In the genomic region with DNA sequence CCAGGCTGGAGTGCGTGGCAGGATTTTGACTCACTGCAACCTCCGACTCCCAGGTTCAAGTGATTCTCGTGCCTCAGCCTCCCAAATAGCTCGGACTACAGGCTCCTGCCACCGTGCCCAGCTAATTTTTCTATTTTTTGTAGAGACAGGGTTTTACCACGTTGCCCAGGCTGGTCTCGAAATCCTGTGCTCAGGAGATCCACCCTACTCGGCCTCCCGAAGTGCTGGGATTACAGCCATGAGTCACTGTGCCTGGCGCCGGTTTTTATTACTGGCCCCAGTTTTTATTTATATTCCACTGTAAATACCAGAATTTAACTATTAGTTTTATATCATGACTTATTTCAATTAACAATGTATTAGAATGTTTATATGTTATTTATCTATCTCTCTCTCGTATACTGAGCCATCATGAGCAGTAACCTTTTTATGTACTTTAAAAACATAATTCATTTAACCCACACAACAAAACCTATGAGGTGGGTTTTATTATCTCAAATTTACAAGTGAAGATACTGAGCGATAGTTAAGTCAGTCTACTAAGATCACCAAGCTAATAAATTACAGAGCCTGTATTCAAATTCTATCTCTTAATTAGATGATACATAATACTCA, we compare ENCODE assay signal across 21 cellular contexts. TPM values are rescaled to one million over a fixed set of nuclear protein-coding genes. Genes with fewer than 3 reads are reported as not detected.
DNase-seq lines count a peak whose midpoint lies in the region; ATAC-seq, FAIRE-seq and TF ChIP-seq lines count a peak whose summit lies in the region.
"Had no signal": no experiment of that assay in that cellular context is flagged by ENCODE, and none has a peak within 500 bp of the region (broad histone marks: within the 10 kb centered on the region; RNA-seq: fewer than 3 reads in every experiment).

No MANE protein-coding gene starts in this region.

- BruUV-seq in HCT116 (replicated peaks; lab: Mats Ljungman, UMichigan) = no TSS peak

- peaks cover 15% of the 10 kb centered on the region for H3K4me1 ChIP-seq in ACC112 (ENCODE audit: control insufficient read depth, insufficient read depth, low read length, unreplicated experiment)
- H3K4me1 ChIP-seq in HCT116 (ENCODE audit: control insufficient read depth in 1 of 2, insufficient read depth in 2 of 2, low read length in 2 of 2) = peaks cover 63 to 67% of the 10 kb centered on the region in 2 experiments
- H3K4me1 ChIP-seq in kidney (ENCODE audit: control insufficient read depth in 1 of 2, insufficient read depth in 1 of 2, low read depth in 1 of 2, low read length in 2 of 2) = no peaks in the 10 kb centered on the region
- H3K4me1 ChIP-seq: testis had no signal

- peak overlapping the region; percentile 85 for H3K27ac Mint-ChIP-seq in progenitor cell of endocrine pancreas
- no peak overlapping the region for H3K27ac Mint-ChIP-seq in stimulated activated effector memory CD8-positive, alpha-beta T cell treated with anti-CD3 and anti-CD28 coated beads, Interleukin-12 subunit alpha, Interleukin-12 subunit beta, amount 100 ng/mL, for 72 hours
- H3K27ac Mint-ChIP-seq: activated CD4-positive, alpha-beta T cell treated with anti-CD3 and anti-CD28 coated beads for 36 hours; activated naive CD4-positive, alpha-beta T cell treated with anti-CD3 and anti-CD28 coated beads, Interleukin-2, amount 50 U/mL, for 72 hours; B cell had no signal

- H3K27me3 Mint-ChIP-seq in progenitor cell of endocrine pancreas = no peaks in the 10 kb centered on the region
- H3K27me3 Mint-ChIP-seq: activated CD4-positive, alpha-beta T cell treated with anti-CD3 and anti-CD28 coated beads for 36 hours; B cell; naive thymus-derived CD8-positive, alpha-beta T cell had no signal

- H3K27me3 ChIP-seq in ACC112 (ENCODE audit: insufficient read depth, low read length) = no peaks in the 10 kb centered on the region
- H3K27me3 ChIP-seq in HCT116 (ENCODE audit: insufficient read depth, low read length) = no peaks in the 10 kb centered on the region
- H3K27me3 ChIP-seq in dorsolateral prefrontal cortex = no peaks in the 10 kb centered on the region
- H3K27me3 ChIP-seq: left lung, testis had no signal

- H3K27ac ChIP-seq in ACC112 (ENCODE audit: low read depth, low read length) = peak overlapping the region; percentile 27; the same call in 1 of the 2 replicates
- H3K27ac ChIP-seq in HCT116 (ENCODE audit: low read depth, low read length) = peak overlapping the region; percentile 73
- no peak overlapping the region for H3K27ac ChIP-seq in kidney (ENCODE audit: low read depth in 2 of 2, low read length in 2 of 2)
- H3K27ac ChIP-seq in dorsolateral prefrontal cortex = no peak overlapping the region
- H3K27ac ChIP-seq: left lung, testis had no signal

- H3K4me3 Mint-ChIP-seq in progenitor cell of endocrine pancreas (ENCODE audit: low read depth) = no peak overlapping the region
- no peak overlapping the region for H3K4me3 Mint-ChIP-seq in stimulated activated effector memory CD8-positive, alpha-beta T cell treated with anti-CD3 and anti-CD28 coated beads, Interleukin-12 subunit alpha, Interleukin-12 subunit beta, amount 100 ng/mL, for 72 hours
- H3K4me3 Mint-ChIP-seq: activated CD4-positive, alpha-beta T cell treated with anti-CD3 and anti-CD28 coated beads for 36 hours; B cell; naive thymus-derived CD8-positive, alpha-beta T cell had no signal

- 0 out of 2 replicates have a peak, but pooled peaks cover 3% of the 10 kb centered on the region for H4K20me1 ChIP-seq in HCT116 (ENCODE audit: insufficient read depth)

- H3K9me3 Mint-ChIP-seq in progenitor cell of endocrine pancreas (ENCODE audit: low read depth) = no peaks in the 10 kb centered on the region
- no peaks in the 10 kb centered on the region for H3K9me3 Mint-ChIP-seq in stimulated activated effector memory CD8-positive, alpha-beta T cell treated with anti-CD3 and anti-CD28 coated beads, Interleukin-12 subunit alpha, Interleukin-12 subunit beta, amount 100 ng/mL, for 72 hours
- H3K9me3 Mint-ChIP-seq: activated naive CD4-positive, alpha-beta T cell treated with anti-CD3 and anti-CD28 coated beads, Interleukin-2, amount 50 U/mL, for 72 hours; naive thymus-derived CD8-positive, alpha-beta T cell had no signal

- H3K9ac ChIP-seq in HCT116 (ENCODE audit: low read length) (peak overlapping the region; percentile 57), kidney (ENCODE audit: low read length in 2 of 2) (no peak overlapping the region)

- TF ChIP-seq RAD21 in HCT116 (IDR thresholded peaks at IDR 0.05; ENCODE audit: low read depth) = no peak

- TF ChIP-seq CTCF in HCT116 (IDR thresholded peaks at IDR 0.05 in 2 of 3, conservative IDR thresholded peaks at IDR 0.05 in 1 of 3; ENCODE audit: borderline replicate concordance in 1 of 3, insufficient read depth in 1 of 3, low read depth in 2 of 3, low read length in 2 of 3) (no peak), astrocyte of the spinal cord (IDR thresholded peaks at IDR 0.05; ENCODE audit: low read depth, low read length) (no peak), progenitor cell of endocrine pancreas (IDR thresholded peaks at IDR 0.05; ENCODE audit: unreplicated experiment) (no peak), kidney (IDR thresholded peaks at IDR 0.05; ENCODE audit: borderline replicate concordance, extremely low read depth, insufficient read depth) (no peak), dorsolateral prefrontal cortex (IDR thresholded peaks at IDR 0.05 in 54 of 56, conservative IDR thresholded peaks at IDR 0.05 in 2 of 56; ENCODE audit: low read depth in 1 of 56, partially characterized antibody in 56 of 56) (no peak)

- RAD21 ChIA-PET in HCT116 (lab: Charles Lee; ENCODE audit: low non-redundant PET in 1 of 2, low total read pairs in 2 of 2, uncharacterized antibody in 2 of 2, unreplicated experiment in 2 of 2) = interaction anchor here in 1 of 2 experiments (0.7 kb wide), 1 partner anchor 246 kb away, joined by 3 read pairs; no protein-coding TSS in a partner anchor

- H3K9me3 ChIP-seq in HCT116 (ENCODE audit: control insufficient read depth in 1 of 2, insufficient read depth in 1 of 2, low read depth in 1 of 2, low read length in 2 of 2) (no peaks in the 10 kb centered on the region), kidney (ENCODE audit: control insufficient read depth in 1 of 2, low read length in 2 of 2) (no peaks in the 10 kb centered on the region)
- H3K9me3 ChIP-seq: left lung, testis had no signal

- no peak for FAIRE-seq in kidney (lab: Jason Lieb, UNC)
- FAIRE-seq: HTR-8/SVneo had no signal

- H3K36me3 Mint-ChIP-seq in progenitor cell of endocrine pancreas (ENCODE audit: insufficient read depth) = peaks cover 18% of the 10 kb centered on the region
- H3K36me3 Mint-ChIP-seq in stimulated activated effector memory CD8-positive, alpha-beta T cell treated with anti-CD3 and anti-CD28 coated beads, Interleukin-12 subunit alpha, Interleukin-12 subunit beta, amount 100 ng/mL, for 72 hours = peaks cover 97% of the 10 kb centered on the region

- ATAC-seq in HCT116 = peak; percentile 82
- ATAC-seq in stimulated activated effector memory CD8-positive, alpha-beta T cell treated with anti-CD3 and anti-CD28 coated beads, Interleukin-12 subunit alpha, Interleukin-12 subunit beta, amount 100 ng/mL, for 72 hours = no peak
- ATAC-seq: activated CD4-positive, alpha-beta T cell treated with anti-CD3 and anti-CD28 coated beads for 36 hours; activated naive CD4-positive, alpha-beta T cell treated with anti-CD3 and anti-CD28 coated beads, Interleukin-2, amount 50 U/mL, for 72 hours; left lung; naive thymus-derived CD8-positive, alpha-beta T cell had no signal

- peaks cover 6% of the 10 kb centered on the region for H3K4me1 Mint-ChIP-seq in progenitor cell of endocrine pancreas (ENCODE audit: low read depth)
- H3K4me1 Mint-ChIP-seq in stimulated activated effector memory CD8-positive, alpha-beta T cell treated with anti-CD3 and anti-CD28 coated beads, Interleukin-12 subunit alpha, Interleukin-12 subunit beta, amount 100 ng/mL, for 72 hours = no peaks in the 10 kb centered on the region
- H3K4me1 Mint-ChIP-seq: activated CD4-positive, alpha-beta T cell treated with anti-CD3 and anti-CD28 coated beads for 36 hours; B cell; naive thymus-derived CD8-positive, alpha-beta T cell had no signal

- no peaks in the 10 kb centered on the region for H3K9me2 ChIP-seq in HCT116 (ENCODE audit: insufficient read depth)

- intact Hi-C loops in HCT116 (cut with micrococcal nuclease) = no loop called here
- intact Hi-C loops in kidney (cut with DNase I) = no loop called here
- intact Hi-C loops in dorsolateral prefrontal cortex (cut with DNase I) = no loop called here

- peaks cover 10% of the 10 kb centered on the region for H3K79me2 ChIP-seq in ACC112 (ENCODE audit: control insufficient read depth, insufficient read depth, low read length, unreplicated experiment)
- H3K79me2 ChIP-seq in HCT116 (ENCODE audit: insufficient read depth, low read length) = peaks cover 60% of the 10 kb centered on the region

- peak overlapping the region; percentile 71 for H3K4me2 ChIP-seq in HCT116 (ENCODE audit: low read length)

- H3K4me3 ChIP-seq in ACC112 (ENCODE audit: low read depth, low read length) (no peak overlapping the region), HCT116 (replicated peaks in 1 of 2; ENCODE audit: low read depth in 1 of 2, low read length in 2 of 2) (peak overlapping the region in 1 of 2 experiments; percentile 34; a peak in 1 of 4 replicates), astrocyte of the spinal cord (ENCODE audit: low read depth, low read length) (no peak overlapping the region), kidney (ENCODE audit: low read length in 2 of 2) (no peak overlapping the region), dorsolateral prefrontal cortex (no peak overlapping the region)
- H3K4me3 ChIP-seq: left lung, testis had no signal

- H2AFZ ChIP-seq in ACC112 (ENCODE audit: low read length, unreplicated experiment) = no peak overlapping the region
- H2AFZ ChIP-seq in HCT116 (ENCODE audit: low read depth, low read length, poor library complexity, severe bottlenecking) = no peak overlapping the region

- DNase-seq in HCT116 (ENCODE audit: low read depth, low spot score) (peak; percentile 42), astrocyte of the spinal cord (ENCODE audit: low read depth, low spot score) (peak; percentile 19), progenitor cell of endocrine pancreas (ENCODE audit: low spot score, unreplicated experiment) (no peak), kidney (no peak), dorsolateral prefrontal cortex (no peak), GF-D8 (lab: John Stamatoyannopoulos, UW) (no peak)
- no peak for DNase-seq in stimulated activated effector memory CD8-positive, alpha-beta T cell treated with anti-CD3 and anti-CD28 coated beads, Interleukin-12 subunit alpha, Interleukin-12 subunit beta, amount 100 ng/mL, for 72 hours (ENCODE audit: low spot score in 2 of 2)
- DNase-seq: activated CD4-positive, alpha-beta T cell treated with anti-CD3 and anti-CD28 coated beads for 36 hours; activated T-cell treated with anti-CD3 and anti-CD28 coated beads for 4 hours; hypothalamus; left lung; naive thymus-derived CD8-positive, alpha-beta T cell; NCI-H1092; NCI-H2171 treated with DMSO at 0.1 percent for 48 hours; stimulated activated CD4-positive, alpha-beta T cell treated with anti-CD3 and anti-CD28 coated beads, Interleukin-1b, Interleukin-23, amount 100 ng/mL, for 48 hours; T-helper 2 cell; testis had no signal

- TF ChIP-seq POLR2A in HCT116 (IDR thresholded peaks at IDR 0.05; ENCODE audit: borderline replicate concordance, extremely low read depth, insufficient read depth, insufficient read length) = no peak

- POLR2A ChIA-PET in HCT116 (lab: Charles Lee) = no interaction called here

- CTCF ChIA-PET in HCT116 (lab: Charles Lee) = no interaction called here

- in situ Hi-C loops in astrocyte of the spinal cord (cut with HindIII; ENCODE audit: low sequenced_read_pairs) = no loop called here

- H3K36me3 ChIP-seq in ACC112 (ENCODE audit: insufficient read depth, low read length) = peaks cover 19% of the 10 kb centered on the region
- peaks cover 7 to 32% of the 10 kb centered on the region in 2 experiments; a peak in 3 of 4 replicates for H3K36me3 ChIP-seq in HCT116 (ENCODE audit: control insufficient read depth in 1 of 2, insufficient read depth in 2 of 2, low read length in 2 of 2)
- H3K36me3 ChIP-seq in kidney (ENCODE audit: control insufficient read depth in 1 of 2, insufficient read depth in 2 of 2, low read length in 2 of 2) = peaks cover 5 to 24% of the 10 kb centered on the region in 2 donors

RNA-seq across cellular contexts. Expression of a gene that starts 47.8 kb away (rescaled TPM):
- total RNA-seq in HCT116 (2021; ENCODE audit: unreplicated experiment) (160 TPM), progenitor cell of endocrine pancreas (154 and 163 TPM in 2 replicates), kidney (164 TPM), dorsolateral prefrontal cortex (100 to 1,000 TPM; 137 to 232 (median 183) TPM)
- polyA plus RNA-seq in HCT116 (2012) = 68.8 and 71.3 TPM in 2 replicates
- polyA plus RNA-seq in kidney (ENCODE audit: insufficient read depth, low read depth, low replicate concordance) = 35.5 TPM

Comparison
In these comparisons a context has a peak if more than half of its experiments do, and no peak if none do; other contexts are left out.
1. H3K27ac ChIP-seq: peak in ACC112 (single experiment) and HCT116 (single experiment); none in kidney (0 of 2) and dorsolateral prefrontal cortex (0 of 59).
2. DNase-seq: peak in HCT116 (single experiment) and astrocyte of the spinal cord (single experiment); none in progenitor cell of endocrine pancreas (single experiment), kidney (single experiment), dorsolateral prefrontal cortex (0 of 10), GF-D8 (single experiment) and stimulated activated effector memory CD8-positive, alpha-beta T cell treated with anti-CD3 and anti-CD28 coated beads, Interleukin-12 subunit alpha, Interleukin-12 subunit beta, amount 100 ng/mL, for 72 hours (0 of 2).